Comparison of ENCODE assay signal across 8 cellular contexts in the genomic region with DNA sequence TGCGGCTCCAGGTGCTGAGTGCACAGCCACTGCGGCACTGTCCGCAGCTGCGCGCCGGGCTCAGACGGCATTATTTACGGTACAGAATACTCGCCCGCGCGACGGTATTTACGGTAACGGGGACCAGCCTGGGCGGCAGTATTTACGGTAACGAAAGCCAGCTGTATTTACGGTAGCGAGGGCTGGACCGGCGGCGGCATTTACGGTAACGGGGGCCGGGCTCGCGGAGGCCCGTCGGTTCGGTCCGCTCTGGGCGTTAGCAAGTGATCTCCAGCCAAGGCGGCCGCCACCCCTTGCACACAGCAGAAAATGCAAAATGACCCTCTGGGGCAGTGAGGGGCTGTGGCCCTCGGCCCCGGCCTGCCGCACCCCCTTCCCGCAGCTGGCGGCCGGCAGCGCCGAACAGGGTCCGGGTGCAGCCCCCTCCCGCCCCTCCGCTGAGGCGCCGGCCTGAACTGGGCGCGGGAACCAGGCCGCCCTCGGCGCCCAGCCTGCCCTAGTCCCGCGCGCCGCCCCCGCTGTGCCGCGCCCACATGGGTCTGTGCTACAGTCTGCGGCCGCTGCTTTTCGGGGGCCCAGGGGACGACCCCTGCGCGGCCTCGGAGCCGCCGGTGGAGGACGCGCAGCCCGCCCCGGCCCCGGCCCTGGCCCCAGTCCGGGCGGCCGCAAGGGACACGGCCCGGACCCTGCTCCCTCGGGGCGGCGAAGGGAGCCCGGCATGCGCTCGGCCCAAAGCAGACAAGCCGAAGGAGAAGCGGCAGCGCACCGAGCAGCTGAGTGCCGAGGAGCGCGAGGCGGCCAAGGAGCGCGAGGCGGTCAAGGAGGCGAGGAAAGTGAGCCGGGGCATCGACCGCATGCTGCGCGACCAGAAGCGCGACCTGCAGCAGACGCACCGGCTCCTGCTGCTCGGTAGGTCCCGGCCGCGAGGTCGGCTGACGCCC. TPM values are rescaled to one million over a fixed set of nuclear protein-coding genes. Genes with fewer than 3 reads are reported as not detected.
A peak's percentile ranks its signal among the peaks of the same experiment; 100 is the strongest.
DNase-seq lines count a peak whose midpoint lies in the region; ATAC-seq and TF ChIP-seq lines count a peak whose summit lies in the region.

A gene (plus strand): TSS at position 234 of the 941 bp plus-strand sequence. CDS start 300 bp downstream, at position 534.

- peaks cover 34 to 46% of the 10 kb centered on the region in 2 donors for H3K27me3 Mint-ChIP-seq in natural killer cell treated with Interleukin-12 subunit alpha and Interleukin-12 subunit beta and Interleukin-15 and Interleukin-18, amount 100 ng/mL, for 72 hours

- H3K36me3 Mint-ChIP-seq in natural killer cell treated with Interleukin-12 subunit alpha and Interleukin-12 subunit beta and Interleukin-15 and Interleukin-18, amount 100 ng/mL, for 72 hours: peaks cover 12% of the 10 kb centered on the region

- DNase-seq in NCI-H2107 (lab: John Stamatoyannopoulos, UW): peak; percentile 12
- no peak for DNase-seq in NCI-H2107 treated with DMSO at 0.1 percent for 48 hours (lab: John Stamatoyannopoulos, UW; ENCODE audit: unreplicated experiment)
- DNase-seq in NOMO-1 (lab: John Stamatoyannopoulos, UW; ENCODE audit: unreplicated experiment in 2 of 2): peak; percentile 33 to 34
- peak; percentile 81 for DNase-seq in activated effector memory CD4-positive, alpha-beta T cell treated with anti-CD3 and anti-CD28 coated beads, Interleukin-2, amount 50 U/mL, for 16 hours
- peak in 1 of 2 donors; percentile 71 for DNase-seq in foreskin keratinocyte
- peak; percentile 66 for DNase-seq in natural killer cell treated with Interleukin-12 subunit alpha and Interleukin-12 subunit beta and Interleukin-15 and Interleukin-18, amount 100 ng/mL, for 72 hours (ENCODE audit: low spot score)
- DNase-seq in stromal cell of bone marrow (ENCODE audit: low read depth): peak; percentile 57

- no peak within 1 kb of the TSS for H3K27ac Mint-ChIP-seq in natural killer cell treated with Interleukin-12 subunit alpha and Interleukin-12 subunit beta and Interleukin-15 and Interleukin-18, amount 100 ng/mL, for 72 hours

- H3K4me1 ChIP-seq in foreskin keratinocyte: no peaks in the 10 kb centered on the region

- ATAC-seq in HG03460 (IDR thresholded peaks at IDR 0.05; ENCODE audit: unreplicated experiment) (peak; percentile 73), foreskin keratinocyte (peak; percentile 87)
- ATAC-seq in natural killer cell treated with Interleukin-12 subunit alpha and Interleukin-12 subunit beta and Interleukin-15 and Interleukin-18, amount 100 ng/mL, for 72 hours: peak; percentile 86 to 91

- H3K27ac ChIP-seq in foreskin keratinocyte: no peak within 1 kb of the TSS

- no peak for TF ChIP-seq CTCF in foreskin keratinocyte (conservative IDR thresholded peaks at IDR 0.05)

- H3K9me3 Mint-ChIP-seq in natural killer cell treated with Interleukin-12 subunit alpha and Interleukin-12 subunit beta and Interleukin-15 and Interleukin-18, amount 100 ng/mL, for 72 hours: no peaks in the 10 kb centered on the region

- H3K4me1 Mint-ChIP-seq in natural killer cell treated with Interleukin-12 subunit alpha and Interleukin-12 subunit beta and Interleukin-15 and Interleukin-18, amount 100 ng/mL, for 72 hours (ENCODE audit: low read depth in 2 of 2): peaks cover 7 to 8% of the 10 kb centered on the region in 2 donors

- peak within 1 kb of the TSS; percentile 56 for H3K4me3 Mint-ChIP-seq in natural killer cell treated with Interleukin-12 subunit alpha and Interleukin-12 subunit beta and Interleukin-15 and Interleukin-18, amount 100 ng/mL, for 72 hours

- peaks cover 29% of the 10 kb centered on the region for H3K27me3 ChIP-seq in foreskin keratinocyte

RNA-seq across cellular contexts. Expression of the gene that starts here (rescaled TPM):
- total RNA-seq in foreskin keratinocyte: 1.3 and 4.4 TPM in 2 replicates
- 0.31 and 1.1 TPM in 2 replicates for polyA plus RNA-seq in foreskin keratinocyte
- 1 to 10 TPM; 1.2 TPM for total RNA-seq in natural killer cell treated with Interleukin-12 subunit alpha and Interleukin-12 subunit beta and Interleukin-15 and Interleukin-18, amount 100 ng/mL, for 72 hours
